ENCODE assay signal across 1 cellular context in genomic region chr11:16926868-16927267, GRCh38.
TF ChIP-seq lines count a peak whose summit lies in the region.

No MANE protein-coding gene starts in this region.

TF ChIP-seq in HCT116, 20 proteins besides CTCF, POLR2A, EP300 and RAD21 (continued from another document):
- no peak for TF ChIP-seq SRF (IDR thresholded peaks at IDR 0.05; ENCODE audit: low read depth)
- no peak for TF ChIP-seq EZH2 (IDR thresholded peaks at IDR 0.05)
- no peak for TF ChIP-seq ATF3 (IDR thresholded peaks at IDR 0.05)
- no peak for TF ChIP-seq MAX (IDR thresholded peaks at IDR 0.05)
- no peak for TF ChIP-seq YY1 (IDR thresholded peaks at IDR 0.05; ENCODE audit: extremely low read depth, insufficient replicate concordance, low read depth, low read length)
- no peak for TF ChIP-seq ZNF274 (IDR thresholded peaks at IDR 0.05; ENCODE audit: low read depth, low read length)
- no peak for TF ChIP-seq CBX3 (IDR thresholded peaks at IDR 0.05; ENCODE audit: low read depth)
- no peak for TF ChIP-seq FOSL1 (IDR thresholded peaks at IDR 0.05; ENCODE audit: low read depth)
- TF ChIP-seq ZBTB33 (IDR thresholded peaks at IDR 0.05; ENCODE audit: extremely low read depth, insufficient replicate concordance, low read length) = no peak
- no peak for TF ChIP-seq CEBPB (IDR thresholded peaks at IDR 0.05; ENCODE audit: low read depth)
